17 cellular contexts compared by ENCODE assay signal in genomic region chr3:115095236-115095635, GRCh38. TPM values are rescaled to one million over a fixed set of nuclear protein-coding genes. Genes with fewer than 3 reads are reported as not detected.
DNase-seq lines count a peak whose midpoint lies in the region; ATAC-seq, FAIRE-seq and TF ChIP-seq lines count a peak whose summit lies in the region.
"Had no signal": no experiment of that assay in that cellular context is flagged by ENCODE, and none has a peak within 500 bp of the region (broad histone marks: within the 10 kb centered on the region; RNA-seq: fewer than 3 reads in every experiment).

No MANE protein-coding gene starts in this region.

- intact Hi-C loops in gastrocnemius medialis (cut with DNase I; ENCODE audit: low total_unique reads), result no loop called here

- no peak for TF ChIP-seq POLR2A in gastrocnemius medialis (IDR thresholded peaks at IDR 0.05)

- no peaks in the 10 kb centered on the region for H4K20me1 ChIP-seq in Loucy (ENCODE audit: insufficient read depth, low read length, poor library complexity, severe bottlenecking)

- H2AFZ ChIP-seq in Loucy (ENCODE audit: low read length), result no peak overlapping the region
- H2AFZ ChIP-seq: GM23248 had no signal

- H3K9me3 ChIP-seq in Loucy (ENCODE audit: insufficient read depth, low read depth, low read length) (no peaks in the 10 kb centered on the region), gastrocnemius medialis (no peaks in the 10 kb centered on the region)
- H3K9me3 ChIP-seq: A549, BE2C had no signal

- peak overlapping the region; percentile 21 for H3K4me2 ChIP-seq in Loucy (ENCODE audit: low read depth, low read length, poor library complexity, severe bottlenecking)
- H3K4me2 ChIP-seq: A549 had no signal

- peak overlapping the region; percentile 50 to 82 (median 64) for H3K27ac ChIP-seq in gastrocnemius medialis
- H3K27ac ChIP-seq: A549, C4-2B, GM23248 had no signal

- peak overlapping the region; percentile 4 for H3K9ac ChIP-seq in Loucy (ENCODE audit: low read depth, low read length, poor library complexity, severe bottlenecking)
- H3K9ac ChIP-seq: GM23248 had no signal

- no peaks in the 10 kb centered on the region for H3K36me3 ChIP-seq in Loucy (ENCODE audit: insufficient read depth, low read length)
- no peaks in the 10 kb centered on the region for H3K36me3 ChIP-seq in gastrocnemius medialis
- H3K36me3 ChIP-seq: BE2C had no signal

- peaks cover 54% of the 10 kb centered on the region for H3K4me1 ChIP-seq in Loucy (ENCODE audit: insufficient read depth, low read length, poor library complexity, severe bottlenecking)
- peaks cover 78% of the 10 kb centered on the region in 2 donors for H3K4me1 ChIP-seq in gastrocnemius medialis

- H3K4me3 ChIP-seq in Loucy (ENCODE audit: low read length, poor library complexity, severe bottlenecking), result no peak overlapping the region
- peak overlapping the region in 1 of 4 donors; percentile 1 for H3K4me3 ChIP-seq in gastrocnemius medialis
- H3K4me3 ChIP-seq: A549, GM23248 had no signal

- DNase-seq in G401 (ENCODE audit: low spot score) (peak; percentile 57), gastrocnemius medialis (no peak), NCI-H2029 treated with DMSO at 0.1 percent for 48 hours (lab: John Stamatoyannopoulos, UW) (no peak)
- DNase-seq: BE2C; CD8-positive, alpha-beta T cell; COR-L47; DMS53; GM23248; IMR-90 had no signal

- H3F3A ChIP-seq in Loucy (ENCODE audit: low read depth), result no peaks in the 10 kb centered on the region

- no peak for TF ChIP-seq CTCF in Loucy (conservative IDR thresholded peaks at IDR 0.05; ENCODE audit: low read length)
- TF ChIP-seq CTCF in gastrocnemius medialis (IDR thresholded peaks at IDR 0.05 in 4 of 5, conservative IDR thresholded peaks at IDR 0.05 in 1 of 5), result no peak

- ATAC-seq in gastrocnemius medialis (no peak), HG03175 (IDR thresholded peaks at IDR 0.05; ENCODE audit: unreplicated experiment) (no peak)
- ATAC-seq: A549; CD8-positive, alpha-beta T cell; HCT116 had no signal

- peaks cover 10% of the 10 kb centered on the region; the same call in 1 of the 2 replicates for H3K79me2 ChIP-seq in Loucy (ENCODE audit: insufficient read depth, low read length)

- in situ Hi-C loops in G401 (cut with HindIII; ENCODE audit: low sequenced_read_pairs), result no loop called here
- in situ Hi-C loops in gastrocnemius medialis (cut with MboI; ENCODE audit: low sequenced_read_pairs in 4 of 4), result loop anchor here in 2 of 4 donors (10.0 to 25.0 kb wide), 3 partner anchors 70 to 260 kb away; no protein-coding TSS in a partner anchor

- H3K27me3 ChIP-seq in Loucy (ENCODE audit: insufficient read depth, low read length, poor library complexity, severe bottlenecking), result no peaks in the 10 kb centered on the region
- no peaks in the 10 kb centered on the region for H3K27me3 ChIP-seq in gastrocnemius medialis
- H3K27me3 ChIP-seq: BE2C had no signal

- peak; percentile 17 for FAIRE-seq in islet of Langerhans (lab: Jason Lieb, UNC)
- FAIRE-seq: A549, D721Med, H54 had no signal

- H3K9me2 ChIP-seq in Loucy (replicated peaks; ENCODE audit: low read depth, low read length), result no peaks in the 10 kb centered on the region

RNA-seq across cellular contexts. Expression of gene ZBTB20, which starts 51.9 kb away (rescaled TPM):
- total RNA-seq in G401 (2014; rRNA removed; shearing (Covaris generic)), result 0.10 and 0.74 TPM in 2 replicates
- 10 to 100 TPM; 47.6 to 86.5 (median 69.0) TPM for total RNA-seq in gastrocnemius medialis

Comparison
In these comparisons a context has a peak if more than half of its experiments do, and no peak if none do; other contexts are left out.
1. RNA of gene ZBTB20, which starts 51.9 kb away (total RNA-seq): 47.6 to 86.5 TPM in gastrocnemius medialis; 0.10 to 0.74 TPM in G401; every median in the first group is over 10 times any median in the second.